In genomic region chr4:80239480-80239879, GRCh38 we compare ENCODE assay signal across 31 cellular contexts. TPM values are rescaled to one million over a fixed set of nuclear protein-coding genes. Genes with fewer than 3 reads are reported as not detected.
A peak's percentile ranks its signal among the peaks of the same experiment; 100 is the strongest.
DNase-seq lines count a peak whose midpoint lies in the region; ATAC-seq and TF ChIP-seq lines count a peak whose summit lies in the region.
"Had no signal": no experiment of that assay in that cellular context is flagged by ENCODE, and none has a peak within 500 bp of the region (broad histone marks: within the 10 kb centered on the region; RNA-seq: fewer than 3 reads in every experiment).

No MANE protein-coding gene starts in this region.

- no peaks in the 10 kb centered on the region for H3K36me3 ChIP-seq in mammary epithelial cell (ENCODE audit: insufficient read depth, low read length)
- H3K36me3 ChIP-seq in breast epithelium = no peaks in the 10 kb centered on the region
- no peaks in the 10 kb centered on the region for H3K36me3 ChIP-seq in SJSA1
- H3K36me3 ChIP-seq in fibroblast of lung (ENCODE audit: control insufficient read depth, insufficient read depth, low read length) = no peaks in the 10 kb centered on the region
- H3K36me3 ChIP-seq in skeletal muscle satellite cell (ENCODE audit: insufficient read depth, low read length) = no peaks in the 10 kb centered on the region
- H3K36me3 ChIP-seq in heart right ventricle = no peaks in the 10 kb centered on the region
- H3K36me3 ChIP-seq: cardiac muscle cell, gastrocnemius medialis, ovary, SJCRH30, stomach, thyroid gland had no signal

- H3K9ac ChIP-seq in mammary epithelial cell (ENCODE audit: insufficient read depth, low read length) = no peak overlapping the region
- H3K9ac ChIP-seq in fibroblast of lung (ENCODE audit: insufficient read depth, low read length) = no peak overlapping the region
- H3K9ac ChIP-seq in skeletal muscle satellite cell (ENCODE audit: low read depth, low read length) = peak overlapping the region; percentile 83

- ATAC-seq in heart right ventricle (no peak), GM21528 (IDR thresholded peaks at IDR 0.05; ENCODE audit: low FRiP score, unreplicated experiment) (no peak)
- ATAC-seq: effector memory CD8-positive, alpha-beta T cell; gastrocnemius medialis; left ventricle myocardium superior had no signal

- BruUV-seq in mammary epithelial cell (replicated peaks; lab: Mats Ljungman, UMichigan) = no TSS peak

- H3K4me1 ChIP-seq in mammary epithelial cell (ENCODE audit: insufficient read depth, low read length) (peaks cover 47% of the 10 kb centered on the region), breast epithelium (no peaks in the 10 kb centered on the region), SJSA1 (replicated peaks) (peaks cover 66% of the 10 kb centered on the region), fibroblast of lung (ENCODE audit: control insufficient read depth, extremely low read depth, insufficient read depth, low read length) (peaks cover 32% of the 10 kb centered on the region), skeletal muscle satellite cell (ENCODE audit: control insufficient read depth, insufficient read depth, low read length) (peaks cover 68% of the 10 kb centered on the region), heart right ventricle (no peaks in the 10 kb centered on the region)
- H3K4me1 ChIP-seq: gastrocnemius medialis, SJCRH30, stomach, thyroid gland had no signal

- intact Hi-C loops in mammary epithelial cell (cut with micrococcal nuclease) (loop anchor here (2.0 kb wide), 1 partner anchor 69 kb away; no protein-coding TSS in a partner anchor), breast epithelium (cut with DNase I; ENCODE audit: low total_unique reads) (no loop called here), heart right ventricle (cut with DNase I) (no loop called here)

- no peaks in the 10 kb centered on the region for H3K9me3 ChIP-seq in mammary epithelial cell (replicated peaks; ENCODE audit: insufficient read depth, low read length)
- no peaks in the 10 kb centered on the region for H3K9me3 ChIP-seq in breast epithelium
- H3K9me3 ChIP-seq in SJSA1 (replicated peaks) = no peaks in the 10 kb centered on the region
- H3K9me3 ChIP-seq in fibroblast of lung (ENCODE audit: control insufficient read depth, insufficient read depth, low read depth, low read length) = no peaks in the 10 kb centered on the region
- no peaks in the 10 kb centered on the region for H3K9me3 ChIP-seq in skeletal muscle satellite cell (replicated peaks; ENCODE audit: low read length)
- no peaks in the 10 kb centered on the region for H3K9me3 ChIP-seq in heart right ventricle
- H3K9me3 ChIP-seq: gastrocnemius medialis, ovary, SJCRH30, stomach, thyroid gland had no signal

- no peak for DNase-seq in mammary epithelial cell
- no peak for DNase-seq in breast epithelium (ENCODE audit: low spot score in 2 of 2)
- DNase-seq in SJSA1 (ENCODE audit: low read depth in 1 of 2, low spot score in 2 of 2) = no peak
- peak in 1 of 2 donors; percentile 65 for DNase-seq in fibroblast of lung (ENCODE audit: low read depth in 2 of 2)
- no peak for DNase-seq in heart right ventricle
- DNase-seq in NCI-H146 treated with DMSO at 0.1 percent for 48 hours (lab: John Stamatoyannopoulos, UW; ENCODE audit: unreplicated experiment) = no peak
- DNase-seq: activated CD4-positive, alpha-beta memory T cell treated with anti-CD3 and anti-CD28 coated beads, Interleukin-2, amount 10 ng/mL, durations not matched to agents 7 days and 5 days; activated CD4-positive, alpha-beta T cell treated with anti-CD3 and anti-CD28 coated beads for 1 hour; activated CD8-positive, alpha-beta memory T cell treated with anti-CD3 and anti-CD28 coated beads, Interleukin-2, amount 50 U/mL, for 48 hours; activated naive CD4-positive, alpha-beta T cell treated with anti-CD3 and anti-CD28 coated beads, Interleukin-2, amount 10 ng/mL, durations not matched to agents 7 days and 5 days; amniotic stem cell; effector memory CD8-positive, alpha-beta T cell; gastrocnemius medialis; hippocampal formation; left ventricle myocardium superior; midbrain; NCI-H1694; NCI-H524; NK-92 treated with Interleukin-12 subunit alpha and Interleukin-12 subunit beta, amount 100 ng/mL, for 24 hours; ovary; SJCRH30; small intestine; stimulated activated CD8-positive, alpha-beta memory T cell treated with anti-CD3 and anti-CD28 coated beads, Interleukin-4, amount 100 ng/mL, for 48 hours; stomach; thyroid gland had no signal

- TF ChIP-seq CTCF in mammary epithelial cell (conservative IDR thresholded peaks at IDR 0.05 in 1 of 2, IDR thresholded peaks at IDR 0.05 in 1 of 2; ENCODE audit: extremely low read depth in 1 of 2, insufficient read depth in 1 of 2, low read depth in 1 of 2, low read length in 2 of 2) (no peak), breast epithelium (IDR thresholded peaks at IDR 0.05) (no peak), fibroblast of lung (conservative IDR thresholded peaks at IDR 0.05 in 1 of 2, IDR thresholded peaks at IDR 0.05 in 1 of 2; ENCODE audit: low read depth in 1 of 2, low read length in 2 of 2) (no peak), heart right ventricle (IDR thresholded peaks at IDR 0.05) (no peak)

- dilution Hi-C loops in mammary epithelial cell (cut with HindIII; ENCODE audit: low sequenced_read_pairs) = no loop called here

- TF ChIP-seq POLR2A in breast epithelium (IDR thresholded peaks at IDR 0.05) = no peak

- CTCF ChIA-PET in mammary epithelial cell (lab: Charles Lee; ENCODE audit: low non-redundant PET) = no interaction called here

- no peaks in the 10 kb centered on the region for H4K20me1 ChIP-seq in mammary epithelial cell (ENCODE audit: insufficient read depth, low read length)
- H4K20me1 ChIP-seq in fibroblast of lung (ENCODE audit: control insufficient read depth, extremely low read depth, insufficient read depth, low read length) = no peaks in the 10 kb centered on the region

- H3K27ac ChIP-seq in mammary epithelial cell (ENCODE audit: insufficient read depth, low read depth, low read length) (peak overlapping the region; percentile 93), breast epithelium (no peak overlapping the region), SJSA1 (peak overlapping the region; percentile 95), fibroblast of lung (ENCODE audit: insufficient read depth, low read length) (peak overlapping the region; percentile 92), heart right ventricle (no peak overlapping the region)
- H3K27ac ChIP-seq: 22Rv1, cardiac muscle cell, coronary artery, gastrocnemius medialis, HL-60, ovary, SJCRH30, stomach, thyroid gland had no signal

- no peak overlapping the region for H3K4me3 ChIP-seq in mammary epithelial cell (replicated peaks in 1 of 3; ENCODE audit: insufficient read depth in 1 of 3, low read depth in 2 of 3, low read length in 3 of 3)
- H3K4me3 ChIP-seq in breast epithelium = no peak overlapping the region
- H3K4me3 ChIP-seq in SJSA1 = no peak overlapping the region
- no peak overlapping the region for H3K4me3 ChIP-seq in fibroblast of lung (replicated peaks in 1 of 4; ENCODE audit: control extremely low read depth in 1 of 4, insufficient read depth in 1 of 4, low read depth in 3 of 4, low read length in 4 of 4)
- H3K4me3 ChIP-seq in skeletal muscle satellite cell (ENCODE audit: low read length) = peak overlapping the region; percentile 5
- H3K4me3 ChIP-seq in heart right ventricle = no peak overlapping the region
- H3K4me3 ChIP-seq: cardiac muscle cell, coronary artery, gastrocnemius medialis, ovary, SJCRH30, stomach, thyroid gland had no signal

- no peaks in the 10 kb centered on the region for H3K79me2 ChIP-seq in mammary epithelial cell (ENCODE audit: insufficient read depth, low read length)
- no peaks in the 10 kb centered on the region for H3K79me2 ChIP-seq in fibroblast of lung (ENCODE audit: control insufficient read depth, insufficient read depth, low read length)

- in situ Hi-C loops in mammary epithelial cell (cut with MboI; ENCODE audit: low sequenced_read_pairs in 2 of 2) = no loop called here

- WGBS in mammary epithelial cell (ENCODE audit: low coverage, missing lambda C conversion rate) = 67% methylated on average over 3 of the region's 3 CpGs
- WGBS in heart right ventricle, 2 donors = 83 to 91% methylated on average over 3 of the region's 3 CpGs

- H2AFZ ChIP-seq in mammary epithelial cell (ENCODE audit: low read depth, low read length) = peak overlapping the region; percentile 66
- H2AFZ ChIP-seq in fibroblast of lung (ENCODE audit: low read length) = no peak overlapping the region

- H3K4me2 ChIP-seq in mammary epithelial cell (ENCODE audit: insufficient read depth, low read depth, low read length) (no peak overlapping the region), fibroblast of lung (ENCODE audit: extremely low read depth, insufficient read depth, low read length) (no peak overlapping the region), skeletal muscle satellite cell (ENCODE audit: low read length) (peak overlapping the region; percentile 10)

- H3K27me3 ChIP-seq in mammary epithelial cell (ENCODE audit: insufficient read depth, low read length) (no peaks in the 10 kb centered on the region), breast epithelium (peaks cover 0 to 9% of the 10 kb centered on the region in 2 donors), SJSA1 (replicated peaks) (no peaks in the 10 kb centered on the region), fibroblast of lung (ENCODE audit: control insufficient read depth, insufficient read depth, low read length) (no peaks in the 10 kb centered on the region), skeletal muscle satellite cell (ENCODE audit: control insufficient read depth, insufficient read depth, low read length) (no peaks in the 10 kb centered on the region), heart right ventricle (peaks cover 0 to 49% (median 21%) of the 10 kb centered on the region in 7 donors)
- H3K27me3 ChIP-seq: ovary, SJCRH30, thyroid gland had no signal

RNA-seq across cellular contexts. Expression of gene FGF5, which starts 27.0 kb away (rescaled TPM):
- 1 to 10 TPM in 1 of 2 donors, under 1 TPM in 1; 0.17 to 2.9 TPM for total RNA-seq in mammary epithelial cell
- polyA plus RNA-seq in mammary epithelial cell = 3.9 TPM
- 19.9 TPM for polyA minus RNA-seq in mammary epithelial cell
- total RNA-seq in breast epithelium = not detected
- total RNA-seq in SJSA1 (2014; rRNA removed; shearing (Covaris generic)) = 2.5 and 6.4 TPM in 2 replicates
- 5.4 and 25.8 TPM in 2 replicates for total RNA-seq in fibroblast of lung
- 56.4 and 123 TPM in 2 replicates for polyA plus RNA-seq in fibroblast of lung
- polyA plus RNA-seq in fibroblast of lung (2012) = 33.7 and 102 TPM in 2 replicates
- polyA minus RNA-seq in fibroblast of lung (ENCODE audit: low replicate concordance) = 90.1 and 466 TPM in 2 replicates
- 6.1 and 7.2 TPM in 2 replicates for total RNA-seq in skeletal muscle satellite cell (2012; rRNA removed)
- 1 to 10 TPM in 1 of 10 donors, under 1 TPM in 6, not detected in 3; 0.05 to 1.0 (median 0.51) TPM for total RNA-seq in heart right ventricle
- under 1 TPM; 0.13 to 0.51 TPM for polyA plus RNA-seq in heart right ventricle
- total RNA-seq: activated CD4-positive, alpha-beta memory T cell treated with anti-CD3 and anti-CD28 coated beads, Interleukin-2, amount 10 ng/mL, durations not matched to agents 7 days and 5 days; gastrocnemius medialis; thyroid gland had no signal
- polyA plus RNA-seq: stomach had no signal

RNA-seq across cellular contexts. Expression of gene PRDM8, which starts 42.2 kb away (rescaled TPM):
- total RNA-seq in mammary epithelial cell (1 to 10 TPM in 1 of 2 donors, under 1 TPM in 1; 0.33 to 8.0 TPM), breast epithelium (1 to 10 TPM; 1.2 to 7.0 (median 5.9) TPM), fibroblast of lung (2.6 and 8.8 TPM in 2 replicates), heart right ventricle (1 to 10 TPM in 3 of 10 donors, under 1 TPM in 7; 0.23 to 1.9 (median 0.67) TPM)
- polyA plus RNA-seq in mammary epithelial cell (3.8 TPM), fibroblast of lung (3.3 and 8.5 TPM in 2 replicates), heart right ventricle (under 1 TPM; 0.51 to 0.88 TPM)
- polyA minus RNA-seq in mammary epithelial cell (31.5 TPM), fibroblast of lung (ENCODE audit: low replicate concordance) (4.7 and 5.3 TPM in 2 replicates)
- 5.2 and 8.5 TPM in 2 replicates for total RNA-seq in SJSA1 (2014; rRNA removed; shearing (Covaris generic))
- 7.0 and 11.8 TPM in 2 replicates for polyA plus RNA-seq in fibroblast of lung (2012)
- 1.3 and 3.5 TPM in 2 replicates for total RNA-seq in skeletal muscle satellite cell (2012; rRNA removed)

Comparison
In these comparisons a context has a peak if more than half of its experiments do, and no peak if none do; other contexts are left out.
1. H3K27ac ChIP-seq: peak in mammary epithelial cell (single experiment), SJSA1 (single experiment) and fibroblast of lung (single experiment); none in breast epithelium (0 of 2) and heart right ventricle (0 of 10).